2 cellular contexts compared by ENCODE assay signal in the genomic region with DNA sequence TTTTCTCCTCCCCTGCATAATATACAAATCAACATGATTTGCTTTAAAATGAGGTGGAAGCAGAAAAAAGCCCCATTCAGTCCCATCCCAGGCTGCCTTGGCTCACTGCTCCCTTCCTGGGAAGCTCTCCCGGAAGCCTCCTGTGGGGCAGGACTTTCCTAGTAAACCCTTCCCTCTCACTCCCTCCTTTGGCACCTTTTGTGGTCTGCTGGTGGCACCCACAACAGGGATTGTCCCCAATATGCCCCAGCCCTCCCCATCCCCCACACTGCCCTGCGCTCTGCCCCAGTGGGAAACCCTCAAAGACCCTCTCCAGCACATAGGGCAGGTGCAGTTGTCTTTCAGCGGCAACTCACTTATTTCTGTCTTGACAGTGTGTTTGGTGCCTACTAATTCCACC.
TF ChIP-seq lines count a peak whose summit lies in the region.

No MANE protein-coding gene starts in this region.

TF ChIP-seq in liver, 16 proteins besides CTCF, POLR2A, EP300 and RAD21:
- TF ChIP-seq NR2F2 (IDR thresholded peaks at IDR 0.05) (no peak), HNF4A (conservative IDR thresholded peaks at IDR 0.05) (peak in 1 of 2 donors; percentile 10)
TF ChIP-seq in liver: peak in this region for 1.

TF ChIP-seq in HepG2, 621 proteins besides CTCF, POLR2A, EP300 and RAD21:
- TF ChIP-seq, protein P1, sequence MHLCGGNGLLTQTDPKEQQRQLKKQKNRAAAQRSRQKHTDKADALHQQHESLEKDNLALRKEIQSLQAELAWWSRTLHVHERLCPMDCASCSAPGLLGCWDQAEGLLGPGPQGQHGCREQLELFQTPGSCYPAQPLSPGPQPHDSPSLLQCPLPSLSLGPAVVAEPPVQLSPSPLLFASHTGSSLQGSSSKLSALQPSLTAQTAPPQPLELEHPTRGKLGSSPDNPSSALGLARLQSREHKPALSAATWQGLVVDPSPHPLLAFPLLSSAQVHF (CRISPR knock-in tag; IDR thresholded peaks at IDR 0.05) = no peak
- no peak for TF ChIP-seq IRX3 (CRISPR knock-in tag; IDR thresholded peaks at IDR 0.05; ENCODE audit: borderline replicate concordance, low read depth)
- TF ChIP-seq ZBTB3 (CRISPR knock-in tag; IDR thresholded peaks at IDR 0.05; ENCODE audit: borderline replicate concordance, low read depth) = no peak
- TF ChIP-seq, protein P2, sequence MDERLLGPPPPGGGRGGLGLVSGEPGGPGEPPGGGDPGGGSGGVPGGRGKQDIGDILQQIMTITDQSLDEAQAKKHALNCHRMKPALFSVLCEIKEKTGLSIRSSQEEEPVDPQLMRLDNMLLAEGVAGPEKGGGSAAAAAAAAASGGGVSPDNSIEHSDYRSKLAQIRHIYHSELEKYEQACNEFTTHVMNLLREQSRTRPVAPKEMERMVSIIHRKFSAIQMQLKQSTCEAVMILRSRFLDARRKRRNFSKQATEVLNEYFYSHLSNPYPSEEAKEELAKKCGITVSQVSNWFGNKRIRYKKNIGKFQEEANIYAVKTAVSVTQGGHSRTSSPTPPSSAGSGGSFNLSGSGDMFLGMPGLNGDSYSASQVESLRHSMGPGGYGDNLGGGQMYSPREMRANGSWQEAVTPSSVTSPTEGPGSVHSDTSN (CRISPR knock-in tag; IDR thresholded peaks at IDR 0.05) = no peak
- no peak for TF ChIP-seq ZFX (CRISPR knock-in tag; IDR thresholded peaks at IDR 0.05; ENCODE audit: low read depth)
- no peak for TF ChIP-seq ZNF367 (CRISPR knock-in tag; IDR thresholded peaks at IDR 0.05; ENCODE audit: borderline replicate concordance)
- TF ChIP-seq NKX3-1 (CRISPR knock-in tag; IDR thresholded peaks at IDR 0.05) = no peak
- TF ChIP-seq SP4 (CRISPR knock-in tag; IDR thresholded peaks at IDR 0.05) = no peak
TF ChIP-seq in HepG2: peak in this region for 0.
